Comparison of ENCODE assay signal across 1 cellular context in genomic region chr13:33259296-33259695, GRCh38.
TF ChIP-seq lines count a peak whose summit lies in the region.

No MANE protein-coding gene starts in this region.

TF ChIP-seq in H1, 55 proteins besides CTCF, POLR2A, EP300 and RAD21:
- TF ChIP-seq CEBPB (IDR thresholded peaks at IDR 0.05; ENCODE audit: low read depth, low read length) (peak; percentile 95), JUND (IDR thresholded peaks at IDR 0.05; ENCODE audit: low read length) (peak; percentile 17; the same call in 1 of the 2 replicates), POU5F1 (IDR thresholded peaks at IDR 0.05; ENCODE audit: low read depth, low read length) (no peak), SRF (IDR thresholded peaks at IDR 0.05; ENCODE audit: low read depth, low read length) (no peak)
